In genomic region chr14:36941783-36942521, GRCh38 we compare ENCODE assay signal across 8 cellular contexts.
DNase-seq lines count a peak whose midpoint lies in the region; ATAC-seq and TF ChIP-seq lines count a peak whose summit lies in the region.

No MANE protein-coding gene starts in this region.

- intact Hi-C loops in MCF 10A (cut with micrococcal nuclease): loop anchor here (1.0 to 5.0 kb wide), 6 partner anchors 169 to 389 kb away; partner anchors contain the start of gene PAX9

- TF ChIP-seq CTCF in MCF 10A (IDR thresholded peaks at IDR 0.05; ENCODE audit: unreplicated experiment): peak; percentile 90

- in situ Hi-C loops in ACHN (cut with HindIII; ENCODE audit: low pct_ligation_motif_present, low pct_unique_long_range_greater_than_20kb, low sequenced_read_pairs): no loop called here

- H3K4me3 Mint-ChIP-seq in T-helper 17 cell (no peak overlapping the region), MCF 10A (ENCODE audit: unreplicated experiment) (no peak overlapping the region)

- H3K27ac Mint-ChIP-seq in T-helper 17 cell (no peak overlapping the region), MCF 10A (ENCODE audit: low read depth, unreplicated experiment) (peak overlapping the region; percentile 96)

- DNase-seq in ACHN (peak; percentile 60), NCI-H1694 (lab: John Stamatoyannopoulos, UW) (peak; percentile 76), T-helper 17 cell (peak in 2 of 3 donors; percentile 15 to 17), MCF 10A (ENCODE audit: unreplicated experiment) (peak; percentile 78), iris pigment epithelial cell (ENCODE audit: low read depth) (peak; percentile 74)
- peak; percentile 26 to 55 (median 37) for DNase-seq in stimulated activated CD4-positive, alpha-beta T cell treated with anti-CD3 and anti-CD28 coated beads, Interleukin-12 subunit alpha, Interleukin-12 subunit beta, amount 100 ng/mL, for 48 hours (ENCODE audit: low read depth in 2 of 3, low spot score in 1 of 3)

- no TSS peak for BruUV-seq in MCF 10A (replicated peaks; lab: Mats Ljungman, UMichigan)

- H3K36me3 Mint-ChIP-seq in T-helper 17 cell (ENCODE audit: low read depth) (no peaks in the 10 kb centered on the region), MCF 10A (ENCODE audit: insufficient read depth, unreplicated experiment) (no peaks in the 10 kb centered on the region)

- CTCF ChIA-PET in MCF 10A (lab: Yijun Ruan, JAX): interaction anchor here (0.6 to 7.7 kb wide), 77 partner anchors 8 to 1185 kb away, joined by 3 to 157 read pairs (median 4); partner anchors contain the start of genes NKX2-8 and PAX9

- no peaks in the 10 kb centered on the region for H3K9me3 ChIP-seq in T-helper 17 cell (ENCODE audit: control insufficient read depth, low read length, poor library complexity, severe bottlenecking)

- no peaks in the 10 kb centered on the region for H3K9me3 Mint-ChIP-seq in MCF 10A (ENCODE audit: unreplicated experiment)

- H3K27me3 Mint-ChIP-seq in T-helper 17 cell: peaks cover 8% of the 10 kb centered on the region
- no peaks in the 10 kb centered on the region for H3K27me3 Mint-ChIP-seq in MCF 10A (ENCODE audit: insufficient read depth, unreplicated experiment)

- ATAC-seq in GM18511 (IDR thresholded peaks at IDR 0.05; ENCODE audit: unreplicated experiment) (peak; percentile 94), HG02970 (IDR thresholded peaks at IDR 0.05; ENCODE audit: low FRiP score, unreplicated experiment) (peak; percentile 96), T-helper 17 cell (peak; percentile 62)

- no peaks in the 10 kb centered on the region for H3K4me1 Mint-ChIP-seq in T-helper 17 cell
- peaks cover 24% of the 10 kb centered on the region for H3K4me1 Mint-ChIP-seq in MCF 10A (ENCODE audit: insufficient read depth, unreplicated experiment)

- POLR2A ChIA-PET in MCF 10A (lab: Yijun Ruan, JAX): interaction anchor here (0.6 to 3.4 kb wide), 15 partner anchors 12 to 388 kb away, joined by 3 to 28 read pairs (median 4); partner anchors contain the start of gene PAX9

Comparison
In these comparisons a context has a peak if more than half of its experiments do, and no peak if none do; other contexts are left out.
1. Peak in every context shown above with its lines: DNase-seq and ATAC-seq.
2. DNase-seq: peak in every context shown above with its lines; median percentile 78 in MCF 10A; 76 in NCI-H1694; 74 in iris pigment epithelial cell; 60 in ACHN; 37 in stimulated activated CD4-positive, alpha-beta T cell treated with anti-CD3 and anti-CD28 coated beads, Interleukin-12 subunit alpha, Interleukin-12 subunit beta, amount 100 ng/mL, for 48 hours; 16 in T-helper 17 cell.